ENCODE assay signal across 1 cellular context in genomic region chr5:17359451-17359965, GRCh38.
TF ChIP-seq lines count a peak whose summit lies in the region.

No MANE protein-coding gene starts in this region.

TF ChIP-seq in H1, 55 proteins besides CTCF, POLR2A, EP300 and RAD21:
- TF ChIP-seq JUN (IDR thresholded peaks at IDR 0.05; ENCODE audit: low read depth, low read length) (no peak), CTBP2 (IDR thresholded peaks at IDR 0.05; ENCODE audit: borderline replicate concordance, insufficient read depth, insufficient read length, low read length) (no peak), POLR2AphosphoS5 (IDR thresholded peaks at IDR 0.05; ENCODE audit: low read depth, low read length) (no peak), BACH1 (IDR thresholded peaks at IDR 0.05; ENCODE audit: low read length) (no peak), SIN3A (conservative IDR thresholded peaks at IDR 0.05 in 1 of 2, IDR thresholded peaks at IDR 0.05 in 1 of 2; ENCODE audit: low read depth in 1 of 2, low read length in 2 of 2) (no peak), GABPA (IDR thresholded peaks at IDR 0.05; ENCODE audit: borderline replicate concordance, insufficient read depth, low read length) (no peak), EGR1 (IDR thresholded peaks at IDR 0.05; ENCODE audit: borderline replicate concordance, low read depth, low read length) (no peak), MAFK (IDR thresholded peaks at IDR 0.05; ENCODE audit: low read depth, low read length) (peak; percentile 62; the same call in 1 of the 2 replicates)
TF ChIP-seq in H1: peak in this region for 1.
